Comparison of ENCODE assay signal across 1 cellular context in genomic region chr16:3065069-3065741, GRCh38.
TF ChIP-seq lines count a peak whose summit lies in the region.

A gene with protein sequence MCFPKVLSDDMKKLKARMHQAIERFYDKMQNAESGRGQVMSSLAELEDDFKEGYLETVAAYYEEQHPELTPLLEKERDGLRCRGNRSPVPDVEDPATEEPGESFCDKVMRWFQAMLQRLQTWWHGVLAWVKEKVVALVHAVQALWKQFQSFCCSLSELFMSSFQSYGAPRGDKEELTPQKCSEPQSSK (plus strand): TSS chr16:3065640. CDS start chr16:3065812, 172 bp downstream.

TF ChIP-seq in HepG2, 621 proteins besides CTCF, POLR2A, EP300 and RAD21 (continued from another document and continues in another):
- no peak for TF ChIP-seq ZBTB37 (CRISPR knock-in tag; IDR thresholded peaks at IDR 0.05)
- peak; percentile 62 for TF ChIP-seq POLR2AphosphoS2 (IDR thresholded peaks at IDR 0.05; ENCODE audit: low read depth, low read length)
- peak; percentile 64; the same call in 1 of the 2 replicates for TF ChIP-seq ZNF788 (CRISPR knock-in tag; IDR thresholded peaks at IDR 0.05; ENCODE audit: borderline replicate concordance)
- no peak for TF ChIP-seq ZXDC (CRISPR knock-in tag; IDR thresholded peaks at IDR 0.05)
- TF ChIP-seq, protein P1, sequence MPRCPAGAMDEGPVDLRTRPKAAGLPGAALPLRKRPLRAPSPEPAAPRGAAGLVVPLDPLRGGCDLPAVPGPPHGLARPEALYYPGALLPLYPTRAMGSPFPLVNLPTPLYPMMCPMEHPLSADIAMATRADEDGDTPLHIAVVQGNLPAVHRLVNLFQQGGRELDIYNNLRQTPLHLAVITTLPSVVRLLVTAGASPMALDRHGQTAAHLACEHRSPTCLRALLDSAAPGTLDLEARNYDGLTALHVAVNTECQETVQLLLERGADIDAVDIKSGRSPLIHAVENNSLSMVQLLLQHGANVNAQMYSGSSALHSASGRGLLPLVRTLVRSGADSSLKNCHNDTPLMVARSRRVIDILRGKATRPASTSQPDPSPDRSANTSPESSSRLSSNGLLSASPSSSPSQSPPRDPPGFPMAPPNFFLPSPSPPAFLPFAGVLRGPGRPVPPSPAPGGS (CRISPR knock-in tag; IDR thresholded peaks at IDR 0.05): peak; percentile 69
- TF ChIP-seq ZSCAN12 (CRISPR knock-in tag; IDR thresholded peaks at IDR 0.05): no peak
- TF ChIP-seq, protein P2, sequence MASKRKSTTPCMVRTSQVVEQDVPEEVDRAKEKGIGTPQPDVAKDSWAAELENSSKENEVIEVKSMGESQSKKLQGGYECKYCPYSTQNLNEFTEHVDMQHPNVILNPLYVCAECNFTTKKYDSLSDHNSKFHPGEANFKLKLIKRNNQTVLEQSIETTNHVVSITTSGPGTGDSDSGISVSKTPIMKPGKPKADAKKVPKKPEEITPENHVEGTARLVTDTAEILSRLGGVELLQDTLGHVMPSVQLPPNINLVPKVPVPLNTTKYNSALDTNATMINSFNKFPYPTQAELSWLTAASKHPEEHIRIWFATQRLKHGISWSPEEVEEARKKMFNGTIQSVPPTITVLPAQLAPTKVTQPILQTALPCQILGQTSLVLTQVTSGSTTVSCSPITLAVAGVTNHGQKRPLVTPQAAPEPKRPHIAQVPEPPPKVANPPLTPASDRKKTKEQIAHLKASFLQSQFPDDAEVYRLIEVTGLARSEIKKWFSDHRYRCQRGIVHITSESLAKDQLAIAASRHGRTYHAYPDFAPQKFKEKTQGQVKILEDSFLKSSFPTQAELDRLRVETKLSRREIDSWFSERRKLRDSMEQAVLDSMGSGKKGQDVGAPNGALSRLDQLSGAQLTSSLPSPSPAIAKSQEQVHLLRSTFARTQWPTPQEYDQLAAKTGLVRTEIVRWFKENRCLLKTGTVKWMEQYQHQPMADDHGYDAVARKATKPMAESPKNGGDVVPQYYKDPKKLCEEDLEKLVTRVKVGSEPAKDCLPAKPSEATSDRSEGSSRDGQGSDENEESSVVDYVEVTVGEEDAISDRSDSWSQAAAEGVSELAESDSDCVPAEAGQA (IDR thresholded peaks at IDR 0.05; ENCODE audit: low read depth): no peak
- TF ChIP-seq, protein P2 (CRISPR knock-in tag; IDR thresholded peaks at IDR 0.05; ENCODE audit: borderline replicate concordance): no peak
- TF ChIP-seq ZNF879 (CRISPR knock-in tag; IDR thresholded peaks at IDR 0.05): no peak
- TF ChIP-seq ZNF841 (CRISPR knock-in tag; IDR thresholded peaks at IDR 0.05; ENCODE audit: borderline replicate concordance): no peak
- no peak for TF ChIP-seq BCLAF1 (IDR thresholded peaks at IDR 0.05)
- TF ChIP-seq ZNF10 (CRISPR knock-in tag; IDR thresholded peaks at IDR 0.05; ENCODE audit: borderline replicate concordance, low read depth): no peak
- no peak for TF ChIP-seq ZSCAN29 (CRISPR knock-in tag; conservative IDR thresholded peaks at IDR 0.05)
- TF ChIP-seq HNRNPL (IDR thresholded peaks at IDR 0.05; ENCODE audit: low read depth, low read length): no peak
- TF ChIP-seq XBP1 (CRISPR knock-in tag; IDR thresholded peaks at IDR 0.05): no peak
- no peak; the same call in 1 of the 2 replicates for TF ChIP-seq KDM6A (CRISPR knock-in tag; IDR thresholded peaks at IDR 0.05; ENCODE audit: low read depth)
- peak; percentile 59; the same call in 1 of the 2 replicates for TF ChIP-seq NCOA2 (CRISPR knock-in tag; IDR thresholded peaks at IDR 0.05)
- TF ChIP-seq KDM3A (CRISPR knock-in tag; IDR thresholded peaks at IDR 0.05; ENCODE audit: low read depth): 0 out of 2 replicates have a peak, but pooled peaks have one; percentile 48
- TF ChIP-seq, protein P3, sequence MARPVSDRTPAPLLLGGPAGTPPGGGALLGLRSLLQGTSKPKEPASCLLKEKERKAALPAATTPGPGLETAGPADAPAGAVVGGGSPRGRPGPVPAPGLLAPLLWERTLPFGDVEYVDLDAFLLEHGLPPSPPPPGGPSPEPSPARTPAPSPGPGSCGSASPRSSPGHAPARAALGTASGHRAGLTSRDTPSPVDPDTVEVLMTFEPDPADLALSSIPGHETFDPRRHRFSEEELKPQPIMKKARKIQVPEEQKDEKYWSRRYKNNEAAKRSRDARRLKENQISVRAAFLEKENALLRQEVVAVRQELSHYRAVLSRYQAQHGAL (CRISPR knock-in tag; IDR thresholded peaks at IDR 0.05; ENCODE audit: not compliant biosample characterization): no peak
- TF ChIP-seq, protein P4, sequence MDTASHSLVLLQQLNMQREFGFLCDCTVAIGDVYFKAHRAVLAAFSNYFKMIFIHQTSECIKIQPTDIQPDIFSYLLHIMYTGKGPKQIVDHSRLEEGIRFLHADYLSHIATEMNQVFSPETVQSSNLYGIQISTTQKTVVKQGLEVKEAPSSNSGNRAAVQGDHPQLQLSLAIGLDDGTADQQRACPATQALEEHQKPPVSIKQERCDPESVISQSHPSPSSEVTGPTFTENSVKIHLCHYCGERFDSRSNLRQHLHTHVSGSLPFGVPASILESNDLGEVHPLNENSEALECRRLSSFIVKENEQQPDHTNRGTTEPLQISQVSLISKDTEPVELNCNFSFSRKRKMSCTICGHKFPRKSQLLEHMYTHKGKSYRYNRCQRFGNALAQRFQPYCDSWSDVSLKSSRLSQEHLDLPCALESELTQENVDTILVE (CRISPR knock-in tag; IDR thresholded peaks at IDR 0.05): peak; percentile 40; the same call in 1 of the 2 replicates
- TF ChIP-seq PHF8 (CRISPR knock-in tag; IDR thresholded peaks at IDR 0.05): peak; percentile 53; the same call in 1 of the 2 replicates
- TF ChIP-seq PLRG1 (conservative IDR thresholded peaks at IDR 0.05): no peak
- no peak for TF ChIP-seq NFRKB (IDR thresholded peaks at IDR 0.05)
- no peak for TF ChIP-seq KLF12 (CRISPR knock-in tag; IDR thresholded peaks at IDR 0.05; ENCODE audit: borderline replicate concordance)
- peak; percentile 62 for TF ChIP-seq ASH2L (IDR thresholded peaks at IDR 0.05; ENCODE audit: insufficient read length, low read depth, low read length)
- 0 out of 2 replicates have a peak, but pooled peaks have one; percentile 57 for TF ChIP-seq ZNF564 (CRISPR knock-in tag; IDR thresholded peaks at IDR 0.05)
- TF ChIP-seq DNMT1 (CRISPR knock-in tag; IDR thresholded peaks at IDR 0.05): 0 out of 2 replicates have a peak, but pooled peaks have one; percentile 43
- TF ChIP-seq ZNF350 (CRISPR knock-in tag; IDR thresholded peaks at IDR 0.05; ENCODE audit: borderline replicate concordance, low read depth): peak; percentile 62; the same call in 1 of the 2 replicates
- no peak for TF ChIP-seq E2F1 (CRISPR knock-in tag; IDR thresholded peaks at IDR 0.05)
- TF ChIP-seq TEAD2 (CRISPR knock-in tag; IDR thresholded peaks at IDR 0.05): no peak
- no peak for TF ChIP-seq RFX3 (CRISPR knock-in tag; IDR thresholded peaks at IDR 0.05)
- TF ChIP-seq TAF1 (CRISPR knock-in tag; IDR thresholded peaks at IDR 0.05): peak; percentile 59; the same call in 1 of the 2 replicates
- TF ChIP-seq ZFAT (CRISPR knock-in tag; conservative IDR thresholded peaks at IDR 0.05): no peak
- no peak for TF ChIP-seq GABPA (IDR thresholded peaks at IDR 0.05; ENCODE audit: low read depth, low read length)
- TF ChIP-seq GABPA (CRISPR knock-in tag; IDR thresholded peaks at IDR 0.05; ENCODE audit: low read depth): peak; percentile 51
- peak; percentile 95 for TF ChIP-seq ESRRA (CRISPR knock-in tag; IDR thresholded peaks at IDR 0.05; ENCODE audit: low read depth)
- 0 out of 2 replicates have a peak, but pooled peaks have one; percentile 50 for TF ChIP-seq ZNF713 (CRISPR knock-in tag; IDR thresholded peaks at IDR 0.05)
- TF ChIP-seq ISX (CRISPR knock-in tag; conservative IDR thresholded peaks at IDR 0.05): 0 out of 2 replicates have a peak, but pooled peaks have one; percentile 58
- TF ChIP-seq NONO (IDR thresholded peaks at IDR 0.05): no peak
- TF ChIP-seq NONO (CRISPR knock-in tag; conservative IDR thresholded peaks at IDR 0.05): peak; percentile 68
- TF ChIP-seq EEA1 (CRISPR knock-in tag; IDR thresholded peaks at IDR 0.05; ENCODE audit: borderline replicate concordance): peak; percentile 59; the same call in 1 of the 2 replicates
- no peak for TF ChIP-seq FLYWCH1 (CRISPR knock-in tag; IDR thresholded peaks at IDR 0.05)
- TF ChIP-seq GPBP1L1 (CRISPR knock-in tag; IDR thresholded peaks at IDR 0.05): no peak
